31 cellular contexts compared by ENCODE assay signal in genomic region chr18:73514449-73514848, GRCh38.
"Had no signal": no experiment of that assay in that cellular context is flagged by ENCODE, and none has a peak within 500 bp of the region (broad histone marks: within the 10 kb centered on the region; RNA-seq: fewer than 3 reads in every experiment).

No MANE protein-coding gene starts in this region.

- H3K4me3 Mint-ChIP-seq: activated CD4-positive, alpha-beta memory T cell treated with anti-CD3 and anti-CD28 coated beads, Interleukin-2, amount 10 ng/mL, durations not matched to agents 7 days and 5 days; activated CD8-positive, alpha-beta memory T cell treated with anti-CD3 and anti-CD28 coated beads, Interleukin-2, amount 10 ng/mL, durations not matched to agents 7 days and 5 days; activated naive CD8-positive, alpha-beta T cell treated with anti-CD3 and anti-CD28 coated beads for 36 hours had no signal

- H3K9me3 Mint-ChIP-seq: activated naive CD8-positive, alpha-beta T cell treated with anti-CD3 and anti-CD28 coated beads for 36 hours had no signal

- H3K4me1 Mint-ChIP-seq: activated CD4-positive, alpha-beta memory T cell treated with anti-CD3 and anti-CD28 coated beads, Interleukin-2, amount 10 ng/mL, durations not matched to agents 7 days and 5 days; activated CD8-positive, alpha-beta memory T cell treated with anti-CD3 and anti-CD28 coated beads, Interleukin-2, amount 10 ng/mL, durations not matched to agents 7 days and 5 days; activated naive CD8-positive, alpha-beta T cell treated with anti-CD3 and anti-CD28 coated beads for 36 hours had no signal

- H3K36me3 ChIP-seq: brain microvascular endothelial cell, WERI-Rb-1 had no signal

- H3K27me3 ChIP-seq: brain microvascular endothelial cell had no signal

- DNase-seq: activated CD4-positive, alpha-beta memory T cell treated with anti-CD3 and anti-CD28 coated beads, Interleukin-2, amount 10 ng/mL, durations not matched to agents 7 days and 5 days; activated CD4-positive, alpha-beta T cell treated with anti-CD3 and anti-CD28 coated beads for 1 hour; activated CD4-positive, alpha-beta T cell treated with anti-CD3 and anti-CD28 coated beads for 48 hours; activated CD4-positive, CD25-positive, alpha-beta regulatory T cell; activated CD8-positive, alpha-beta memory T cell treated with anti-CD3 and anti-CD28 coated beads for 24 hours; activated CD8-positive, alpha-beta memory T cell treated with anti-CD3 and anti-CD28 coated beads, Interleukin-2, amount 10 ng/mL, durations not matched to agents 7 days and 5 days; activated CD8-positive, alpha-beta memory T cell treated with anti-CD3 and anti-CD28 coated beads, Interleukin-2, amount 50 U/mL, for 48 hours; activated effector memory CD4-positive, alpha-beta T cell treated with Interleukin-2 at 50 U/mL for 16 hours; activated naive CD4-positive, alpha-beta T cell treated with anti-CD3 and anti-CD28 coated beads, Interleukin-2, amount 50 U/mL, for 16 hours; activated naive CD8-positive, alpha-beta T cell treated with anti-CD3 and anti-CD28 coated beads for 36 hours; activated T-cell treated with anti-CD3 and anti-CD28 coated beads, Interleukin-2, amount 50 U/mL, for 48 hours; amniotic stem cell; brain microvascular endothelial cell; central memory CD4-positive, alpha-beta T cell; NCI-H1105; NCI-H1417 treated with DMSO at 0.1 percent for 48 hours; NCI-H187 treated with DMSO at 0.1 percent for 48 hours; NCI-H2081; NCI-H2171 treated with DMSO at 0.1 percent for 48 hours; NCI-H2227 treated with DMSO at 0.1 percent for 48 hours; NCI-H446; NCI-H526; NCI-H774; NK-92 treated with Interleukin-12 subunit alpha and Interleukin-12 subunit beta, amount 100 ng/mL, for 24 hours; PC-3; Right ventricle myocardium superior; SW 1271; T-helper 1 cell; T-helper 2 cell; T-helper 9 cell; WERI-Rb-1 had no signal

- H3K27ac Mint-ChIP-seq: activated CD4-positive, alpha-beta memory T cell treated with anti-CD3 and anti-CD28 coated beads, Interleukin-2, amount 10 ng/mL, durations not matched to agents 7 days and 5 days; activated CD8-positive, alpha-beta memory T cell treated with anti-CD3 and anti-CD28 coated beads, Interleukin-2, amount 10 ng/mL, durations not matched to agents 7 days and 5 days; activated naive CD8-positive, alpha-beta T cell treated with anti-CD3 and anti-CD28 coated beads for 36 hours had no signal

- ATAC-seq: activated CD8-positive, alpha-beta memory T cell treated with anti-CD3 and anti-CD28 coated beads, Interleukin-2, amount 10 ng/mL, durations not matched to agents 7 days and 5 days; PC-3 had no signal

- H3K27ac ChIP-seq: brain microvascular endothelial cell, WERI-Rb-1 had no signal

- H3K27me3 Mint-ChIP-seq: activated CD4-positive, alpha-beta memory T cell treated with anti-CD3 and anti-CD28 coated beads, Interleukin-2, amount 10 ng/mL, durations not matched to agents 7 days and 5 days; activated CD8-positive, alpha-beta memory T cell treated with anti-CD3 and anti-CD28 coated beads, Interleukin-2, amount 10 ng/mL, durations not matched to agents 7 days and 5 days; activated naive CD8-positive, alpha-beta T cell treated with anti-CD3 and anti-CD28 coated beads for 36 hours had no signal

- H3K36me3 Mint-ChIP-seq: activated CD8-positive, alpha-beta memory T cell treated with anti-CD3 and anti-CD28 coated beads, Interleukin-2, amount 10 ng/mL, durations not matched to agents 7 days and 5 days; activated naive CD8-positive, alpha-beta T cell treated with anti-CD3 and anti-CD28 coated beads for 36 hours had no signal
